Comparison of ENCODE assay signal across 1 cellular context in the genomic region with DNA sequence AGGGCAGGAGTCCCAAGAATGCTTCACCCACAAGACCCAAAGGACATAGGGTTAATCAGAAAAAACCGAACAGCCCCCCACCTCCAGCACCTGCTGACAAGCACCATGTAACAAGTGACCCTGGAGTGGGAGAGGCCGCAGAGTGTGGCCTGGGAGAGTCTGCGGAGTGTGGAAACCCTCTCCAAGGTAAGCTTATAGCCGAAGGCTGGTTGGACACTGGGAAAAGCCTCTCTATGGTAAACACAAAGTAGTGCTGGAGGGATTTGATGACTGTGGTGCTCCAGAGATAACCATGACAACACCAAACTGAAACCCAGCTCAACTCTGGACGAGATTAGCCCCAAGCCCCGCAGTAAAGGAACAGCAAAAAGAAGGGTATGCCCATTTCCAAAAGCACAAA.
TF ChIP-seq lines count a peak whose summit lies in the region.

No MANE protein-coding gene starts in this region.

TF ChIP-seq in K562, 482 proteins besides CTCF, POLR2A, EP300 and RAD21:
- TF ChIP-seq KLF10 (CRISPR knock-in tag; IDR thresholded peaks at IDR 0.05) (no peak), RFX1 (IDR thresholded peaks at IDR 0.05) (peak; percentile 21; the same call in 1 of the 2 replicates)
